Comparison of ENCODE assay signal across 8 cellular contexts in the genomic region with DNA sequence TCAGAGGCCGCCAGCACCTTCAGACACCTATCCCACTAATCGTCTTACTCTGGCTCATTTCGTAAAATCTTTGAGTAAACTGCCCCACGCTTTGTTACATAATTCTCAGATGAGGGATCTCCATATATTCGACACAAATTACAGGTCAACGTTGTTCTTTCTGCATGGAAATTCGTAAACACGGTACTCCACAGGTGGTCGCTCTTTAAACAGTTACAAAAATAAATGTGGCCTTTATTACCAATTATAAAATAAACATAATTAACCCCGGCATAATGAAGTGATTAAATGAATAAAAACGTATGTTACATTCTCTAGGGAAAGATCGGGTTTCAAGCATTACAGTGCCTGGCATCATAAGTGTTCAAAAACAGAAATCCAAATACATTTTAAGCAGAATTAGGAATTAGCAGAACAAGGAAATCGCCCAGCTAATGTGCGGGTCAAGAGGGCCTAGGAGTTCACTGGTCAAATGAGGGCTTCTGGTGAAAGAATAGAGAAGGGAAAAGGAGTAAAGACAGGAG. TPM values are rescaled to one million over a fixed set of nuclear protein-coding genes. Genes with fewer than 3 reads are reported as not detected.
DNase-seq lines count a peak whose midpoint lies in the region; ATAC-seq and TF ChIP-seq lines count a peak whose summit lies in the region.

No MANE protein-coding gene starts in this region.

- H3K79me2 ChIP-seq in GM23338 (replicated peaks; ENCODE audit: insufficient read depth): peaks cover 37% of the 10 kb centered on the region

- H3K9me3 ChIP-seq in SJCRH30 (replicated peaks) (no peaks in the 10 kb centered on the region), gastrocnemius medialis (no peaks in the 10 kb centered on the region)

- H3K36me3 ChIP-seq in GM23338 (ENCODE audit: insufficient read depth) (peaks cover 16% of the 10 kb centered on the region), SJCRH30 (peaks cover 27% of the 10 kb centered on the region), gastrocnemius medialis (peaks cover 2 to 44% of the 10 kb centered on the region in 2 donors)

- peak overlapping the region; percentile 93 for H3K27ac Mint-ChIP-seq in GM23338

- H3K4me3 ChIP-seq in GM23338 (peak overlapping the region; percentile 96), SJCRH30 (peak overlapping the region; percentile 100), gastrocnemius medialis (peak overlapping the region; percentile 83 to 96 (median 88))

- H3K9me2 ChIP-seq in GM23338 (ENCODE audit: insufficient read depth): no peaks in the 10 kb centered on the region

- DNase-seq in GM23338 (ENCODE audit: low spot score) (peak; percentile 11), SJCRH30 (no peak), fibroblast of peridontal ligament (ENCODE audit: extremely low read depth) (peak; percentile 53), gastrocnemius medialis (no peak), NCI-H1105 treated with DMSO at 0.1 percent for 48 hours (lab: John Stamatoyannopoulos, UW) (no peak), dermis blood vessel endothelial cell (no peak)
- DNase-seq in activated effector memory CD4-positive, alpha-beta T cell treated with anti-CD3 and anti-CD28 coated beads, Interleukin-2, amount 50 U/mL, for 16 hours: no peak

- intact Hi-C loops in gastrocnemius medialis (cut with DNase I; ENCODE audit: low total_unique reads): no loop called here

- peaks cover 61% of the 10 kb centered on the region for H3K36me3 Mint-ChIP-seq in GM23338 (ENCODE audit: low read depth)

- H3K4me1 ChIP-seq in GM23338 (ENCODE audit: insufficient read depth) (peaks cover 16% of the 10 kb centered on the region), SJCRH30 (peaks cover 7% of the 10 kb centered on the region), gastrocnemius medialis (peaks cover 34 to 37% of the 10 kb centered on the region in 2 donors)

- peak overlapping the region; percentile 74 for H3K4me2 ChIP-seq in GM23338

- H3K27ac ChIP-seq in GM23338 (ENCODE audit: low read depth) (peak overlapping the region; percentile 97), SJCRH30 (peak overlapping the region; percentile 100), gastrocnemius medialis (peak overlapping the region; percentile 94 to 100 (median 100))

- H4K20me1 ChIP-seq in GM23338 (replicated peaks; ENCODE audit: insufficient read depth): peaks cover 25% of the 10 kb centered on the region

- peak overlapping the region; percentile 20; the same call in 1 of the 2 replicates for H2AFZ ChIP-seq in GM23338

- H3K4me3 Mint-ChIP-seq in GM23338: peak overlapping the region; percentile 79

- H3K4me1 Mint-ChIP-seq in GM23338: peaks cover 23% of the 10 kb centered on the region

- no peak for ATAC-seq in GM23338
- no peak for ATAC-seq in gastrocnemius medialis
- no peak for ATAC-seq in HG03520 (IDR thresholded peaks at IDR 0.05; ENCODE audit: unreplicated experiment)

- TF ChIP-seq POLR2A in gastrocnemius medialis (IDR thresholded peaks at IDR 0.05): no peak

- H3K27me3 ChIP-seq in GM23338 (ENCODE audit: insufficient read depth) (no peaks in the 10 kb centered on the region), SJCRH30 (no peaks in the 10 kb centered on the region), gastrocnemius medialis (no peaks in the 10 kb centered on the region)

- peaks cover 4% of the 10 kb centered on the region for H3K27me3 Mint-ChIP-seq in GM23338 (ENCODE audit: insufficient read depth, low read depth, poor library complexity)

- TF ChIP-seq CTCF in GM23338 (conservative IDR thresholded peaks at IDR 0.05; ENCODE audit: low read depth in 2 of 2): no peak
- no peak for TF ChIP-seq CTCF in gastrocnemius medialis (IDR thresholded peaks at IDR 0.05 in 4 of 5, conservative IDR thresholded peaks at IDR 0.05 in 1 of 5)

- in situ Hi-C loops in gastrocnemius medialis (cut with MboI; ENCODE audit: low sequenced_read_pairs in 4 of 4): loop anchor here in 1 of 4 donors (10.0 kb wide), 1 partner anchor 45 kb away; a partner anchor contains a TSS

- H3K9me3 Mint-ChIP-seq in GM23338: peaks cover 2% of the 10 kb centered on the region; the same call in 2 of the 3 replicates

- peaks cover 12% of the 10 kb centered on the region; the same call in 1 of the 2 replicates for H3F3A ChIP-seq in GM23338 (replicated peaks; ENCODE audit: low read depth)

TF ChIP-seq in GM23338, 12 proteins besides CTCF, POLR2A, EP300 and RAD21:
- TF ChIP-seq ZNF331 (CRISPR knock-in tag; IDR thresholded peaks at IDR 0.05; ENCODE audit: low read depth) (no peak), ZNF114 (CRISPR knock-in tag; IDR thresholded peaks at IDR 0.05) (no peak), EZH2 (IDR thresholded peaks at IDR 0.05; ENCODE audit: low read depth, unreplicated experiment) (no peak), POLR2AphosphoS5 (IDR thresholded peaks at IDR 0.05; ENCODE audit: low read depth) (peak; percentile 47)
- TF ChIP-seq, protein P1, sequence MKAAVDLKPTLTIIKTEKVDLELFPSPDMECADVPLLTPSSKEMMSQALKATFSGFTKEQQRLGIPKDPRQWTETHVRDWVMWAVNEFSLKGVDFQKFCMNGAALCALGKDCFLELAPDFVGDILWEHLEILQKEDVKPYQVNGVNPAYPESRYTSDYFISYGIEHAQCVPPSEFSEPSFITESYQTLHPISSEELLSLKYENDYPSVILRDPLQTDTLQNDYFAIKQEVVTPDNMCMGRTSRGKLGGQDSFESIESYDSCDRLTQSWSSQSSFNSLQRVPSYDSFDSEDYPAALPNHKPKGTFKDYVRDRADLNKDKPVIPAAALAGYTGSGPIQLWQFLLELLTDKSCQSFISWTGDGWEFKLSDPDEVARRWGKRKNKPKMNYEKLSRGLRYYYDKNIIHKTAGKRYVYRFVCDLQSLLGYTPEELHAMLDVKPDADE (IDR thresholded peaks at IDR 0.05): no peak

RNA-seq across cellular contexts. Expression of a gene that starts 0.9 kb away (rescaled TPM):
- 36.0 and 43.4 TPM in 2 replicates for total RNA-seq in GM23338 (2014; rRNA removed; shearing (Covaris generic))
- polyA plus RNA-seq in GM23338 (2016; fragmentation: Nextera tagmentation; extraction: Ambion mirVana): 9.5 and 10.0 TPM in 2 replicates
- total RNA-seq in SJCRH30 (2014; rRNA removed; shearing (Covaris generic)): 39.8 and 41.8 TPM in 2 replicates
- 10 to 100 TPM; 57.2 to 97.0 (median 76.8) TPM for total RNA-seq in gastrocnemius medialis
- 55.3 and 76.7 TPM in 2 replicates for total RNA-seq in dermis blood vessel endothelial cell

RNA-seq across cellular contexts. Expression of a gene that starts 24.8 kb away (rescaled TPM):
- 6.4 and 11.6 TPM in 2 replicates for total RNA-seq in GM23338 (2014; rRNA removed; shearing (Covaris generic))
- 28.4 and 29.8 TPM in 2 replicates for polyA plus RNA-seq in GM23338 (2016; fragmentation: Nextera tagmentation; extraction: Ambion mirVana)
- total RNA-seq in SJCRH30 (2014; rRNA removed; shearing (Covaris generic)): 10.6 and 12.3 TPM in 2 replicates
- total RNA-seq in gastrocnemius medialis (10 to 100 TPM in 3 of 4 donors, 1 to 10 TPM in 1; 9.1 to 14.4 (median 12.3) TPM), dermis blood vessel endothelial cell (11.7 and 13.1 TPM in 2 replicates)

RNA-seq across cellular contexts. Expression of a gene that starts 47.8 kb away (rescaled TPM):
- 250 and 270 TPM in 2 replicates for total RNA-seq in GM23338 (2014; rRNA removed; shearing (Covaris generic))
- 523 and 558 TPM in 2 replicates for polyA plus RNA-seq in GM23338 (2016; fragmentation: Nextera tagmentation; extraction: Ambion mirVana)
- total RNA-seq in SJCRH30 (2014; rRNA removed; shearing (Covaris generic)): 239 and 280 TPM in 2 replicates
- total RNA-seq in gastrocnemius medialis: 100 to 1,000 TPM; 211 to 334 (median 280) TPM
- 188 and 348 TPM in 2 replicates for total RNA-seq in dermis blood vessel endothelial cell

RNA-seq across cellular contexts. Expression of a gene that starts 52.2 kb away (rescaled TPM):
- total RNA-seq in GM23338 (2014; rRNA removed; shearing (Covaris generic)): 21.1 and 23.4 TPM in 2 replicates
- 51.9 and 60.9 TPM in 2 replicates for polyA plus RNA-seq in GM23338 (2016; fragmentation: Nextera tagmentation; extraction: Ambion mirVana)
- 10.7 and 13.8 TPM in 2 replicates for total RNA-seq in SJCRH30 (2014; rRNA removed; shearing (Covaris generic))
- total RNA-seq in gastrocnemius medialis (1 to 10 TPM; 1.3 to 4.0 (median 1.6) TPM), dermis blood vessel endothelial cell (2.4 and 7.8 TPM in 2 replicates)

RNA-seq across cellular contexts. Expression of a gene that starts 53.2 kb away (rescaled TPM):
- total RNA-seq in GM23338 (2014; rRNA removed; shearing (Covaris generic)): 877 and 957 TPM in 2 replicates
- 4,267 and 4,484 TPM in 2 replicates for polyA plus RNA-seq in GM23338 (2016; fragmentation: Nextera tagmentation; extraction: Ambion mirVana)
- 2,556 and 2,769 TPM in 2 replicates for total RNA-seq in SJCRH30 (2014; rRNA removed; shearing (Covaris generic))
- 1,000 to 10,000 TPM in 1 of 4 donors, 100 to 1,000 TPM in 3; 878 to 1,126 (median 955) TPM for total RNA-seq in gastrocnemius medialis
- 921 and 1,590 TPM in 2 replicates for total RNA-seq in dermis blood vessel endothelial cell

Comparison
In these comparisons a context has a peak if more than half of its experiments do, and no peak if none do; other contexts are left out.
1. DNase-seq: peak in GM23338 (single experiment) and fibroblast of peridontal ligament (single experiment); none in SJCRH30 (0 of 2), gastrocnemius medialis (0 of 2), NCI-H1105 treated with DMSO at 0.1 percent for 48 hours (single experiment), activated effector memory CD4-positive, alpha-beta T cell treated with anti-CD3 and anti-CD28 coated beads, Interleukin-2, amount 50 U/mL, for 16 hours (single experiment) and dermis blood vessel endothelial cell (single experiment).
2. Peak in every context shown above with its lines, with median percentiles within 50 percentile points of each other: H3K27ac ChIP-seq and H3K4me3 ChIP-seq.